Comparison of ENCODE assay signal across 1 cellular context in the genomic region with DNA sequence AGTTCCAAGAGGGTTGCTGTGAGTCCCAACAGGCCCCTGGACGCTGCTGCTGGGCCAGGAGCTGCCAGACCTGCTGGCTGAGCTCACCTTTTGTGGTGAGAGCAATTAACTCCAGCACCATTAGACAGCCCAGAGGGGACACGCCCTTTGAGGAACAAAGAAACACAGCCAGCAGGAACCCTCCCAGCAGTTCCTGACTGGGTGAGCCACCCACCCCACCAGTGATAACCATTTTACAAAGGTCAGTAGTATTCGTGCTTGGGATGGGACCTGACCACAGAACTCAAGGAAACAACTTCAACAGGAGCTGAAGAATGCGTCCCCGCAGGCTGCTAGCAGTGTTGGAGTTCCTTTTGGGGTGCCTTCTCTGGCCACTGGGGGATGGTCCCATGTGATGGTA.
TF ChIP-seq lines count a peak whose summit lies in the region.

No MANE protein-coding gene starts in this region.

TF ChIP-seq in H1, 55 proteins besides CTCF, POLR2A, EP300 and RAD21:
- TF ChIP-seq HDAC6 (IDR thresholded peaks at IDR 0.05; ENCODE audit: low read depth, low read length) (no peak), KDM1A (IDR thresholded peaks at IDR 0.05; ENCODE audit: borderline replicate concordance, low read length) (no peak), CEBPB (IDR thresholded peaks at IDR 0.05; ENCODE audit: low read depth, low read length) (no peak), TEAD4 (IDR thresholded peaks at IDR 0.05; ENCODE audit: low read depth, low read length) (no peak), SP2 (IDR thresholded peaks at IDR 0.05; ENCODE audit: low read length) (no peak), EZH2 (IDR thresholded peaks at IDR 0.05; ENCODE audit: low read depth, low read length, severe bottlenecking) (no peak), CHD1 (IDR thresholded peaks at IDR 0.05; ENCODE audit: low read depth, low read length) (no peak), KDM4A (IDR thresholded peaks at IDR 0.05; ENCODE audit: low read depth, low read length, severe bottlenecking) (no peak), BACH1 (IDR thresholded peaks at IDR 0.05; ENCODE audit: low read length) (no peak), POU5F1 (IDR thresholded peaks at IDR 0.05; ENCODE audit: low read depth, low read length) (no peak)
- TF ChIP-seq, protein P1, sequence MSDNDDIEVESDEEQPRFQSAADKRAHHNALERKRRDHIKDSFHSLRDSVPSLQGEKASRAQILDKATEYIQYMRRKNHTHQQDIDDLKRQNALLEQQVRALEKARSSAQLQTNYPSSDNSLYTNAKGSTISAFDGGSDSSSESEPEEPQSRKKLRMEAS (IDR thresholded peaks at IDR 0.05), result no peak
- TF ChIP-seq, protein P2, sequence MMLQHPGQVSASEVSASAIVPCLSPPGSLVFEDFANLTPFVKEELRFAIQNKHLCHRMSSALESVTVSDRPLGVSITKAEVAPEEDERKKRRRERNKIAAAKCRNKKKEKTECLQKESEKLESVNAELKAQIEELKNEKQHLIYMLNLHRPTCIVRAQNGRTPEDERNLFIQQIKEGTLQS (IDR thresholded peaks at IDR 0.05; ENCODE audit: insufficient read depth, low read depth, low read length), result no peak
